Comparison of ENCODE assay signal across 8 cellular contexts in the genomic region with DNA sequence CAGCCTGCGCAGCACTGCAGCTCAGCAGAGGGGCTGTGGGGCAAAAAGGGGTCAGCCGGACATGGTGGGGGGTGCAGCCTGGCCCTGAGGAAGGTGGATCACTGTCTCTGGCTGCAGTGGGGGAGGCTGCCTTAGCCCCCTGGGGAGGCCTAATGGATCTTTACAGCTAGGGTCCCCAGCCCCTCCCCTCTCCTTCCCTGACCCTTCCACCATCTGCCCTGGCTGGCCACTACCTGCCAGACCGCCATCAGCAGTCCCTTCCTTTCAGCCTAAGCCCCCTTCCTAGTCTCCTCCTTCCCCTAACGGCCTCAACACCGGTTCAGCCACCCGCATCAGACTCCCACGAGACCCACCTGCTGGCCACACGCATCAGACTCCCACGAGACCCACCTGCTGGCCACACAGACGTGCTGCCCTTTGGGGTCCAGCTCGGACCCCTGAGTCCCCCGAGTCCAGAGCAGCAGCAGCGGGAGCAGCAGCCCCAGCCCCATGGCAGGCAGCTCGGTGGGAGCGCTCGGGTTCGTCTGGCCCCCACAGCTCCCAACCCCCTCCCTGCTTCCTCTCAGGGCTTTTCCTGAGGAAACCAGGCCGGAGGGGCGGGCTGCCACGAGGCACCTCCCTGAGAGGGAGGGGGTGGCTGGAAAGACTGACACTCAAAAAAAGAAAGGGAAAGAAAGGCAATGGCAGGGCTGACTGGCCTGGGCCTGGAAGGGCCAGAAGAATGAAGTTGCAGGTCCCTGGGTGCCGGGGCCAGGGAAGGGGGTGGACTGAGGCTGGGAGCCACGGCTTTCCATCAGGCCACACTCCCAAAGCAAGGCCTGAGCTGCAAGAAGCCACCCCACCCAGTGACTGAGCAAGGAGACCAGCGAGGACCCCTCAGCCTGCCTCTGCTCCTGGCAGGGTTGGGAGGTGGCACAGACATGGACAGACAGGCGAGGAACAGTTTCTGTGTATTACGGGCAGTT. TPM values are rescaled to one million over a fixed set of nuclear protein-coding genes. Genes with fewer than 3 reads are reported as not detected.
DNase-seq lines count a peak whose midpoint lies in the region; ATAC-seq lines count a peak whose summit lies in the region.

A gene with protein sequence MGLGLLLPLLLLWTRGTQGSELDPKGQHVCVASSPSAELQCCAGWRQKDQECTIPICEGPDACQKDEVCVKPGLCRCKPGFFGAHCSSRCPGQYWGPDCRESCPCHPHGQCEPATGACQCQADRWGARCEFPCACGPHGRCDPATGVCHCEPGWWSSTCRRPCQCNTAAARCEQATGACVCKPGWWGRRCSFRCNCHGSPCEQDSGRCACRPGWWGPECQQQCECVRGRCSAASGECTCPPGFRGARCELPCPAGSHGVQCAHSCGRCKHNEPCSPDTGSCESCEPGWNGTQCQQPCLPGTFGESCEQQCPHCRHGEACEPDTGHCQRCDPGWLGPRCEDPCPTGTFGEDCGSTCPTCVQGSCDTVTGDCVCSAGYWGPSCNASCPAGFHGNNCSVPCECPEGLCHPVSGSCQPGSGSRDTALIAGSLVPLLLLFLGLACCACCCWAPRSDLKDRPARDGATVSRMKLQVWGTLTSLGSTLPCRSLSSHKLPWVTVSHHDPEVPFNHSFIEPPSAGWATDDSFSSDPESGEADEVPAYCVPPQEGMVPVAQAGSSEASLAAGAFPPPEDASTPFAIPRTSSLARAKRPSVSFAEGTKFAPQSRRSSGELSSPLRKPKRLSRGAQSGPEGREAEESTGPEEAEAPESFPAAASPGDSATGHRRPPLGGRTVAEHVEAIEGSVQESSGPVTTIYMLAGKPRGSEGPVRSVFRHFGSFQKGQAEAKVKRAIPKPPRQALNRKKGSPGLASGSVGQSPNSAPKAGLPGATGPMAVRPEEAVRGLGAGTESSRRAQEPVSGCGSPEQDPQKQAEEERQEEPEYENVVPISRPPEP (minus strand): TSS at position 526 of the 965 bp plus-strand sequence. CDS start 35 bp downstream, at position 491.

- H3K4me3 Mint-ChIP-seq in activated naive CD4-positive, alpha-beta T cell treated with anti-CD3 and anti-CD28 coated beads for 36 hours = peak within 1 kb of the TSS; percentile 60

- H3K4me1 ChIP-seq in duodenal mucosa (ENCODE audit: control insufficient read depth in 1 of 2, insufficient read depth in 2 of 2, low read length in 2 of 2) = peaks cover 28 to 48% of the 10 kb centered on the region in 2 donors
- peaks cover 33 to 35% of the 10 kb centered on the region in 2 donors for H3K4me1 ChIP-seq in mucosa of rectum (ENCODE audit: control insufficient read depth in 2 of 2, insufficient read depth in 2 of 2, low read length in 2 of 2)
- H3K4me1 ChIP-seq in aorta (ENCODE audit: control insufficient read depth in 1 of 2, insufficient read depth in 2 of 2, low read length in 2 of 2) = no peaks in the 10 kb centered on the region

- no peak within 1 kb of the TSS for H3K27ac Mint-ChIP-seq in activated naive CD4-positive, alpha-beta T cell treated with anti-CD3 and anti-CD28 coated beads for 36 hours
- H3K27ac Mint-ChIP-seq in activated naive CD4-positive, alpha-beta T cell treated with anti-CD3 and anti-CD28 coated beads, Interleukin-2, amount 50 U/mL, for 72 hours = peak within 1 kb of the TSS in 1 of 2 donors; percentile 91

- peaks cover 3 to 11% of the 10 kb centered on the region in 2 donors for H3K36me3 ChIP-seq in duodenal mucosa (ENCODE audit: control insufficient read depth in 1 of 2, insufficient read depth in 2 of 2, low read length in 2 of 2)
- peaks cover 6 to 11% of the 10 kb centered on the region in 2 donors for H3K36me3 ChIP-seq in mucosa of rectum (ENCODE audit: control insufficient read depth in 2 of 2, insufficient read depth in 2 of 2, low read length in 2 of 2)
- no peaks in the 10 kb centered on the region for H3K36me3 ChIP-seq in aorta (ENCODE audit: control insufficient read depth in 1 of 2, insufficient read depth in 2 of 2, low read length in 1 of 2)

- H3K9ac ChIP-seq in duodenal mucosa (ENCODE audit: low read depth in 1 of 2, low read length in 2 of 2) = peak within 1 kb of the TSS; percentile 19 to 57
- H3K9ac ChIP-seq in mucosa of rectum (ENCODE audit: low read depth in 1 of 2, low read length in 2 of 2) = peak within 1 kb of the TSS in 1 of 2 donors; percentile 6

- H3K9me3 ChIP-seq in duodenal mucosa (ENCODE audit: control insufficient read depth in 1 of 2, low read length in 2 of 2) (no peaks in the 10 kb centered on the region), mucosa of rectum (ENCODE audit: control insufficient read depth in 2 of 2, low read length in 2 of 2) (no peaks in the 10 kb centered on the region), aorta (ENCODE audit: control insufficient read depth, low read length) (no peaks in the 10 kb centered on the region)

- WGBS in aorta, 2 donors = 85 to 89% methylated on average over 25 of the region's 25 CpGs

- ATAC-seq in activated naive CD4-positive, alpha-beta T cell treated with anti-CD3 and anti-CD28 coated beads, Interleukin-2, amount 50 U/mL, for 72 hours = no peak
- ATAC-seq in aorta (ENCODE audit: low FRiP score) (no peak), GM21515 (IDR thresholded peaks at IDR 0.05; ENCODE audit: unreplicated experiment) (no peak)

- H3K27ac ChIP-seq in duodenal mucosa (ENCODE audit: low read depth, low read length) = peak within 1 kb of the TSS; percentile 23
- H3K27ac ChIP-seq in mucosa of rectum (ENCODE audit: low read depth in 2 of 2, low read length in 2 of 2) = peak within 1 kb of the TSS in 1 of 2 donors; percentile 68
- H3K27ac ChIP-seq in aorta (ENCODE audit: low read depth in 1 of 2, low read length in 2 of 2) = no peak within 1 kb of the TSS

- no peaks in the 10 kb centered on the region for H3K27me3 ChIP-seq in duodenal mucosa (ENCODE audit: control insufficient read depth in 1 of 2, insufficient read depth in 2 of 2, low read length in 2 of 2)
- H3K27me3 ChIP-seq in mucosa of rectum (ENCODE audit: control insufficient read depth in 2 of 2, insufficient read depth in 2 of 2, low read length in 2 of 2) = no peaks in the 10 kb centered on the region
- H3K27me3 ChIP-seq in aorta (ENCODE audit: control insufficient read depth in 1 of 2, insufficient read depth in 2 of 2, low read length in 1 of 2) = no peaks in the 10 kb centered on the region

- H3K9me3 Mint-ChIP-seq in activated naive CD4-positive, alpha-beta T cell treated with anti-CD3 and anti-CD28 coated beads for 36 hours = no peaks in the 10 kb centered on the region
- H3K9me3 Mint-ChIP-seq in activated naive CD4-positive, alpha-beta T cell treated with anti-CD3 and anti-CD28 coated beads, Interleukin-2, amount 50 U/mL, for 72 hours = no peaks in the 10 kb centered on the region

- intact Hi-C loops in activated naive CD4-positive, alpha-beta T cell treated with anti-CD3 and anti-CD28 coated beads for 36 hours (cut with micrococcal nuclease) = loop anchor here (5.0 kb wide), 1 partner anchor 182 kb away; the partner anchor contains the start of gene SMYD4
- intact Hi-C loops in aorta (cut with DNase I) = no loop called here

- H3K36me3 Mint-ChIP-seq in activated naive CD4-positive, alpha-beta T cell treated with anti-CD3 and anti-CD28 coated beads for 36 hours (ENCODE audit: low read depth) = no peaks in the 10 kb centered on the region
- no peaks in the 10 kb centered on the region for H3K36me3 Mint-ChIP-seq in activated naive CD4-positive, alpha-beta T cell treated with anti-CD3 and anti-CD28 coated beads, Interleukin-2, amount 50 U/mL, for 72 hours

- DNase-seq in activated naive CD4-positive, alpha-beta T cell treated with anti-CD3 and anti-CD28 coated beads for 36 hours = no peak
- DNase-seq in activated naive CD4-positive, alpha-beta T cell treated with anti-CD3 and anti-CD28 coated beads, Interleukin-2, amount 50 U/mL, for 72 hours (ENCODE audit: low spot score in 2 of 2) = no peak
- DNase-seq in aorta = peak; percentile 79 to 80
- DNase-seq in NOMO-1 (lab: John Stamatoyannopoulos, UW; ENCODE audit: unreplicated experiment in 2 of 2) = no peak
- DNase-seq in EL = no peak

- H3K27me3 Mint-ChIP-seq in activated naive CD4-positive, alpha-beta T cell treated with anti-CD3 and anti-CD28 coated beads for 36 hours (ENCODE audit: low read depth) = no peaks in the 10 kb centered on the region

- CTCF ChIA-PET in activated naive CD4-positive, alpha-beta T cell treated with anti-CD3 and anti-CD28 coated beads for 36 hours (lab: Charles Lee) = interaction anchor here (0.6 to 1.2 kb wide), 3 partner anchors 12 to 72 kb away, joined by 3 to 5 read pairs (median 3); no protein-coding TSS in a partner anchor

- H3K4me1 Mint-ChIP-seq in activated naive CD4-positive, alpha-beta T cell treated with anti-CD3 and anti-CD28 coated beads for 36 hours (ENCODE audit: low read depth) = peaks cover 36% of the 10 kb centered on the region

- H3K4me3 ChIP-seq in duodenal mucosa (ENCODE audit: low read depth in 1 of 2, low read length in 2 of 2) (peak within 1 kb of the TSS; percentile 43 to 62), mucosa of rectum (ENCODE audit: low read length in 2 of 2) (peak within 1 kb of the TSS; percentile 60 to 61), aorta (ENCODE audit: low read length in 2 of 2) (no peak within 1 kb of the TSS)

RNA-seq across cellular contexts. Expression of the gene that starts here (rescaled TPM):
- total RNA-seq in activated naive CD4-positive, alpha-beta T cell treated with anti-CD3 and anti-CD28 coated beads for 36 hours = under 1 TPM; 0.43 to 0.57 TPM
- total RNA-seq in activated naive CD4-positive, alpha-beta T cell treated with anti-CD3 and anti-CD28 coated beads, Interleukin-2, amount 50 U/mL, for 72 hours = 1 to 10 TPM; 1.1 to 2.3 TPM
- 10 to 100 TPM; 13.8 to 31.6 TPM for total RNA-seq in aorta
- 1 to 10 TPM in 1 of 2 donors, under 1 TPM in 1; 0.63 to 5.4 TPM for polyA plus RNA-seq in aorta

Comparison
In these comparisons a context has a peak if more than half of its experiments do, and no peak if none do; other contexts are left out.
1. RNA of the gene that starts here (total RNA-seq): 13.8 to 31.6 TPM in aorta; 1.1 to 2.3 TPM in activated naive CD4-positive, alpha-beta T cell treated with anti-CD3 and anti-CD28 coated beads, Interleukin-2, amount 50 U/mL, for 72 hours and 0.43 to 0.57 TPM in activated naive CD4-positive, alpha-beta T cell treated with anti-CD3 and anti-CD28 coated beads for 36 hours; every median in the first group is over 4 times any median in the second.
2. DNase-seq: peak in aorta (2 of 2); none in activated naive CD4-positive, alpha-beta T cell treated with anti-CD3 and anti-CD28 coated beads for 36 hours (single experiment), activated naive CD4-positive, alpha-beta T cell treated with anti-CD3 and anti-CD28 coated beads, Interleukin-2, amount 50 U/mL, for 72 hours (0 of 2), NOMO-1 (0 of 2) and EL (single experiment).
3. H3K4me3 ChIP-seq: peak in duodenal mucosa (2 of 2) and mucosa of rectum (2 of 2); none in aorta (0 of 2).